In the genomic region with DNA sequence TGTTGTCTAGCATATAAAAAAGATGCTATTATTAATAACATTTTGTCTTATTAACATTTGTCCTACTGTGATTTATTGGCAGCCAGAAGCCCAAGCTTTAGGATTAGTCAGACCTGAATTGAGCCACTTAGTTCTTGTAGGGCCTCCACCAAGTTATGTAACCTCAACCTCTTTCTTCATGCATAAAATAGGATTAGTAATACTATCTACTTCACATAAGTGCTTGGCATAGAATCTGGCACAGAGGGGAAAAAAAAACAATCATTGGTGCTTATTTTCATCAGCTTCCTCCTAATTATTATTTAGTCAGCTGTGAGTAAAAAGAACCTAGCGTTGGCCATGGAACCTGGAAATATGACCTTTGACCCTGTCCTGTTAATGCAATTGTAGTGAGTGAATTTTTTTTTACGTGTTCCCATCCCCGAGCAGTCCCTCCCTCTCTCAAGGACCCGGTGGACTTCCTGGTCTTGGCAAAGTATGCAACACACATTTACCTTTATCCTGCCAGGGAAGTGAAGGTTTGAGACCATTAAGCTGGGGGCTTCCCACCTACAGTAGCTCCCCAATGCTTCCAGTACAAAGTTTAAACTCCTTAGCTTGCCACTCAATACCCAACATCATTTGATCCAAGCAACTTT, we compare ENCODE assay signal across 16 cellular contexts.
"Had no signal": no experiment of that assay in that cellular context is flagged by ENCODE, and none has a peak within 500 bp of the region (broad histone marks: within the 10 kb centered on the region; RNA-seq: fewer than 3 reads in every experiment).

No MANE protein-coding gene starts in this region.

- H3K4me1 ChIP-seq: gastrocnemius medialis, heart right ventricle, tibial nerve had no signal

- H3K4me3 ChIP-seq: gastrocnemius medialis, heart right ventricle, tibial nerve had no signal

- H3K27ac ChIP-seq: gastrocnemius medialis, heart right ventricle, tibial nerve had no signal

- H3K36me3 ChIP-seq: gastrocnemius medialis, heart right ventricle, tibial nerve had no signal

- DNase-seq: activated CD4-positive, alpha-beta memory T cell treated with anti-CD3 and anti-CD28 coated beads, Interleukin-2, amount 10 ng/mL, durations not matched to agents 7 days and 5 days; activated CD4-positive, alpha-beta T cell treated with anti-CD3 and anti-CD28 coated beads for 36 hours; activated CD8-positive, alpha-beta memory T cell treated with anti-CD3 and anti-CD28 coated beads, Interleukin-2, amount 50 U/mL, for 4 hours; activated gamma-delta T cell treated with Interleukin-2 at 50 U/mL for 16 hours; activated naive CD8-positive, alpha-beta T cell treated with anti-CD3 and anti-CD28 coated beads for 36 hours; activated T-cell treated with anti-CD3 and anti-CD28 coated beads, Interleukin-2, amount 50 U/mL, for 72 hours; anterior cingulate cortex; gastrocnemius medialis; heart right ventricle; left ventricle myocardium superior; mesendoderm; nephron progenitor cell; T-helper 9 cell had no signal

- FAIRE-seq: endothelial cell of umbilical vein, keratinocyte had no signal

- H3K27me3 ChIP-seq: gastrocnemius medialis, heart right ventricle, tibial nerve had no signal

- H3K9me3 ChIP-seq: gastrocnemius medialis, heart right ventricle, tibial nerve had no signal
